In the genomic region with DNA sequence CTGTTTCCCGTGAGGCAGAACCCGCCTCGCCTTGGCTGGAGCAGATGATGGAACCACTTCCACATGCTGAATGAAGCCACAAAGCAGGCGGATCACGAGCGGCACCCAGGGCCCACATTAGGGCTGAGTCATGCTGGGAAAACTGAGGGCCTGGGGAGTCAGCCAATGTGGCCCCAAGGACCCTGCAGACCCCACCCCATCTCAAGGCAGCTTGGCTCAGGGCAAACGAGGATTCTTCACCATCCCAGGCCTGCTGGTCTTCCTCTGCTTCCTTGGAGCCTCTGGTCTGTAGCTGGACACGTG, we compare ENCODE assay signal across 27 cellular contexts.
A peak's percentile ranks its signal among the peaks of the same experiment; 100 is the strongest.
DNase-seq lines count a peak whose midpoint lies in the region; ATAC-seq, FAIRE-seq and TF ChIP-seq lines count a peak whose summit lies in the region.
"Had no signal": no experiment of that assay in that cellular context is flagged by ENCODE, and none has a peak within 500 bp of the region (broad histone marks: within the 10 kb centered on the region; RNA-seq: fewer than 3 reads in every experiment).

No MANE protein-coding gene starts in this region.

- no peak for ATAC-seq in upper lobe of right lung
- ATAC-seq: A549, GM12878 had no signal

- H3K36me3 Mint-ChIP-seq in activated naive CD4-positive, alpha-beta T cell treated with anti-CD3 and anti-CD28 coated beads, Interleukin-2, amount 50 U/mL, for 24 hours = no peaks in the 10 kb centered on the region
- H3K36me3 Mint-ChIP-seq: CD14-positive monocyte; CD4-positive, alpha-beta memory T cell; CD4-positive, CD25-positive, alpha-beta regulatory T cell; CD8-positive, alpha-beta memory T cell had no signal

- H3K9me3 ChIP-seq in kidney (ENCODE audit: control insufficient read depth in 1 of 2, low read length in 2 of 2) (no peaks in the 10 kb centered on the region), sigmoid colon (no peaks in the 10 kb centered on the region), upper lobe of right lung (no peaks in the 10 kb centered on the region)
- H3K9me3 ChIP-seq: A549, BE2C, BLaER1 had no signal

- H3K36me3 ChIP-seq in kidney (ENCODE audit: control insufficient read depth in 1 of 2, insufficient read depth in 2 of 2, low read length in 2 of 2) = no peaks in the 10 kb centered on the region
- H3K36me3 ChIP-seq in sigmoid colon = no peaks in the 10 kb centered on the region
- H3K36me3 ChIP-seq in upper lobe of right lung = no peaks in the 10 kb centered on the region
- H3K36me3 ChIP-seq: BE2C, BLaER1 had no signal

- peaks cover 34% of the 10 kb centered on the region for H3K4me1 Mint-ChIP-seq in activated naive CD4-positive, alpha-beta T cell treated with anti-CD3 and anti-CD28 coated beads, Interleukin-2, amount 50 U/mL, for 24 hours

- FAIRE-seq in kidney (lab: Jason Lieb, UNC) = no peak
- FAIRE-seq: A549, GM12878, GM12892, GM18507 had no signal

- H3K27me3 Mint-ChIP-seq in activated naive CD4-positive, alpha-beta T cell treated with anti-CD3 and anti-CD28 coated beads, Interleukin-2, amount 50 U/mL, for 24 hours = no peaks in the 10 kb centered on the region
- H3K27me3 Mint-ChIP-seq: CD4-positive, alpha-beta memory T cell; CD4-positive, CD25-positive, alpha-beta regulatory T cell had no signal

- WGBS in sigmoid colon, 2 donors = 87% methylated on average over 8 of the region's 8 CpGs

- TF ChIP-seq EP300 in sigmoid colon (IDR thresholded peaks at IDR 0.05) = no peak

- no peak overlapping the region for H3K4me3 ChIP-seq in kidney (ENCODE audit: low read length in 2 of 2)
- H3K4me3 ChIP-seq in sigmoid colon = no peak overlapping the region
- H3K4me3 ChIP-seq in upper lobe of right lung = no peak overlapping the region
- H3K4me3 ChIP-seq: A549, BLaER1, GM12878 had no signal

- H3K4me1 ChIP-seq in kidney (ENCODE audit: control insufficient read depth in 1 of 2, insufficient read depth in 1 of 2, low read depth in 1 of 2, low read length in 2 of 2) (no peaks in the 10 kb centered on the region), sigmoid colon (no peaks in the 10 kb centered on the region), upper lobe of right lung (no peaks in the 10 kb centered on the region)
- H3K4me1 ChIP-seq: A549, BE2C had no signal

- H3K9ac ChIP-seq in kidney (ENCODE audit: low read length in 2 of 2) = no peak overlapping the region
- H3K9ac ChIP-seq: BLaER1 had no signal

- no peak for TF ChIP-seq POLR2A in sigmoid colon (IDR thresholded peaks at IDR 0.05)

- H3K4me3 Mint-ChIP-seq in activated naive CD4-positive, alpha-beta T cell treated with anti-CD3 and anti-CD28 coated beads, Interleukin-2, amount 50 U/mL, for 24 hours = no peak overlapping the region
- H3K4me3 Mint-ChIP-seq: CD14-positive monocyte; CD4-positive, alpha-beta memory T cell; CD8-positive, alpha-beta memory T cell had no signal

- DNase-seq in activated naive CD4-positive, alpha-beta T cell (lab: John Stamatoyannopoulos, UW) = no peak
- DNase-seq in kidney (peak; percentile 29), sigmoid colon (peak; percentile 21), upper lobe of right lung (peak; percentile 47), SW 1271 (lab: John Stamatoyannopoulos, UW) (no peak), AG08395 (ENCODE audit: low spot score) (no peak), UCSD-AML1 (lab: John Stamatoyannopoulos, UW; ENCODE audit: unreplicated experiment) (no peak)
- DNase-seq: BE2C; C1 segment of cervical spinal cord; CD4-positive, alpha-beta memory T cell; CD4-positive, CD25-positive, alpha-beta regulatory T cell; CD8-positive, alpha-beta memory T cell; COR-L47; DMS 273 treated with DMSO at 0.1 percent for 48 hours; DMS153; DMS79; DND-41; EL; GDM1 had no signal

- intact Hi-C loops in kidney (cut with DNase I) (no loop called here), sigmoid colon (cut with DNase I) (no loop called here), upper lobe of right lung (cut with DNase I) (no loop called here)

- peak overlapping the region; percentile 49 for H3K27ac Mint-ChIP-seq in activated naive CD4-positive, alpha-beta T cell treated with anti-CD3 and anti-CD28 coated beads, Interleukin-2, amount 50 U/mL, for 24 hours
- H3K27ac Mint-ChIP-seq: CD8-positive, alpha-beta memory T cell had no signal

- H3K27me3 ChIP-seq in sigmoid colon = no peaks in the 10 kb centered on the region
- H3K27me3 ChIP-seq in upper lobe of right lung = no peaks in the 10 kb centered on the region
- H3K27me3 ChIP-seq: BE2C, BLaER1 had no signal

- H3K27ac ChIP-seq in kidney (ENCODE audit: low read depth in 2 of 2, low read length in 2 of 2) = no peak overlapping the region
- no peak overlapping the region for H3K27ac ChIP-seq in sigmoid colon
- no peak overlapping the region for H3K27ac ChIP-seq in upper lobe of right lung
- H3K27ac ChIP-seq: 22Rv1, A549, BLaER1 had no signal

- no peaks in the 10 kb centered on the region for H3K9me3 Mint-ChIP-seq in activated naive CD4-positive, alpha-beta T cell treated with anti-CD3 and anti-CD28 coated beads, Interleukin-2, amount 50 U/mL, for 24 hours
- H3K9me3 Mint-ChIP-seq: CD4-positive, alpha-beta memory T cell; CD4-positive, CD25-positive, alpha-beta regulatory T cell; CD8-positive, alpha-beta memory T cell had no signal

- TF ChIP-seq CTCF in kidney (IDR thresholded peaks at IDR 0.05; ENCODE audit: borderline replicate concordance, extremely low read depth, insufficient read depth) (no peak), sigmoid colon (IDR thresholded peaks at IDR 0.05) (no peak), upper lobe of right lung (IDR thresholded peaks at IDR 0.05) (no peak)

Comparison
In these comparisons a context has a peak if more than half of its experiments do, and no peak if none do; other contexts are left out.
1. DNase-seq: peak in kidney (single experiment), sigmoid colon (single experiment) and upper lobe of right lung (single experiment); none in activated naive CD4-positive, alpha-beta T cell (0 of 4), SW 1271 (0 of 2), AG08395 (single experiment) and UCSD-AML1 (single experiment).